ENCODE assay signal across 9 cellular contexts in genomic region chr21:42514883-42515228, GRCh38. TPM values are rescaled to one million over a fixed set of nuclear protein-coding genes. Genes with fewer than 3 reads are reported as not detected.
DNase-seq lines count a peak whose midpoint lies in the region; ATAC-seq and TF ChIP-seq lines count a peak whose summit lies in the region.
"Had no signal": no experiment of that assay in that cellular context is flagged by ENCODE, and none has a peak within 500 bp of the region (broad histone marks: within the 10 kb centered on the region; RNA-seq: fewer than 3 reads in every experiment).

No MANE protein-coding gene starts in this region.

- no peak overlapping the region for H3K27ac ChIP-seq in SJSA1

- H3K36me3 ChIP-seq in SJSA1, result no peaks in the 10 kb centered on the region

- H3K4me1 ChIP-seq in SJSA1 (replicated peaks), result peaks cover 45% of the 10 kb centered on the region

- TF ChIP-seq CTCF in fibroblast of villous mesenchyme (IDR thresholded peaks at IDR 0.05; ENCODE audit: insufficient read depth, low read depth, low read length), result no peak
- TF ChIP-seq CTCF in retinal pigment epithelial cell (conservative IDR thresholded peaks at IDR 0.05; ENCODE audit: low read depth, low read length), result no peak

- no peaks in the 10 kb centered on the region for H3K9me3 ChIP-seq in SJSA1 (replicated peaks)

- peak overlapping the region; percentile 57 for H3K4me3 ChIP-seq in SJSA1
- peak overlapping the region; percentile 62 for H3K4me3 ChIP-seq in fibroblast of villous mesenchyme (ENCODE audit: low read depth, low read length)
- H3K4me3 ChIP-seq in retinal pigment epithelial cell (ENCODE audit: low read length), result peak overlapping the region; percentile 62

- H3K27me3 ChIP-seq in SJSA1 (replicated peaks), result no peaks in the 10 kb centered on the region

- ATAC-seq in GM18511 (IDR thresholded peaks at IDR 0.05; ENCODE audit: unreplicated experiment), result peak; percentile 5
- no peak for ATAC-seq in HG03342 (IDR thresholded peaks at IDR 0.05; ENCODE audit: unreplicated experiment)

- no peak for DNase-seq in SJSA1 (ENCODE audit: low read depth in 1 of 2, low spot score in 2 of 2)
- no peak for DNase-seq in fibroblast of villous mesenchyme (ENCODE audit: low read depth)
- no peak for DNase-seq in retinal pigment epithelial cell (ENCODE audit: low read depth)
- DNase-seq in Ammon's horn (ENCODE audit: low spot score), result no peak
- DNase-seq in islet precursor cell, result no peak
- DNase-seq in NCI-H774 (lab: John Stamatoyannopoulos, UW), result no peak

RNA-seq across cellular contexts. Expression of gene SLC37A1, which starts 1.2 kb away (rescaled TPM):
- total RNA-seq in SJSA1 (2014; rRNA removed; shearing (Covaris generic)), result 2.1 and 5.2 TPM in 2 replicates
- 0.97 and 1.7 TPM in 2 replicates for total RNA-seq in fibroblast of villous mesenchyme
- total RNA-seq: myocyte had no signal

RNA-seq across cellular contexts. Expression of gene RSPH1, which starts 18.8 kb away (rescaled TPM):
- not detected in 2 replicates for total RNA-seq in SJSA1 (2014; rRNA removed; shearing (Covaris generic))
- not detected in 2 replicates for total RNA-seq in fibroblast of villous mesenchyme
- total RNA-seq: myocyte had no signal
